34 cellular contexts compared by ENCODE assay signal in the genomic region with DNA sequence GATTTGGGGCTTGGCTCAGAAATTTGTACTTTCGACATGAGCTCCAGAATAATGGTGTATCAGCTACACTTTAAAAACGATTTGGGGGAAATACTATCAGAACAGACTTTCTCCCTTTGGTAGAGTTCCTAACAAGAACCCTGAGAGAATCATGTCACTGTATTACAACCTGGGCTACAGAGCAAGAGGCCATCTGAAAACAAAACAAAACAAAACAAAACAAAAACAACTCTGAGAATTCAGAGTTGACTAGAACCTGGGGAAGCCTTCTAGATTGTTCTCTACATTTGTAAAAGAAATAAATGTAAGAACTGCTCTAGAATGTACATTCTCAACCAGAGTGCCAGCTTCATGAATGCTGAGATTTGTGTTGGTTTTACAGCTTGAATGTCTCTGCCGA.
"Had no signal": no experiment of that assay in that cellular context is flagged by ENCODE, and none has a peak within 500 bp of the region (broad histone marks: within the 10 kb centered on the region; RNA-seq: fewer than 3 reads in every experiment).

No MANE protein-coding gene starts in this region.

- H3K9me3 Mint-ChIP-seq: activated B cell treated with CpG ODN at 0.5 μM for 24 hours; activated CD4-positive, alpha-beta memory T cell treated with anti-CD3 and anti-CD28 coated beads for 36 hours; activated CD4-positive, alpha-beta T cell treated with anti-CD3 and anti-CD28 coated beads, Interleukin-2, amount 10 ng/mL, durations not matched to agents 24 days and 14 days; activated CD8-positive, alpha-beta T cell treated with anti-CD3 and anti-CD28 coated beads for 36 hours; activated naive CD4-positive, alpha-beta T cell treated with anti-CD3 and anti-CD28 coated beads for 36 hours; activated naive CD4-positive, alpha-beta T cell treated with anti-CD3 and anti-CD28 coated beads, Interleukin-2, amount 50 U/mL, for 72 hours; activated naive CD8-positive, alpha-beta T cell treated with anti-CD3 and anti-CD28 coated beads for 36 hours; activated T-helper 1 cell treated with anti-CD3 and anti-CD28 coated beads, Interleukin-12 subunit alpha, Interleukin-12 subunit beta, Interleukin-2, Interleukin-4 antibody, amounts not matched to agents 30 ng/mL and 10 ng/mL and 1 ng/mL, durations not matched to agents 14 hours and 24 hours and 36 hours; T-helper 1 cell treated with Interleukin-12 subunit alpha and Interleukin-12 subunit beta and Interleukin-4 antibody, amounts not matched to agents 30 μg/mL and 1 μg/mL, for 36 hours; T-helper 2 cell treated with Interferon-gamma antibody and Interleukin-4, amounts not matched to agents 5 μg/mL and 100 μg/mL, for 36 hours had no signal

- ATAC-seq: activated CD8-positive, alpha-beta T cell treated with anti-CD3 and anti-CD28 coated beads for 36 hours; activated naive CD4-positive, alpha-beta T cell treated with anti-CD3 and anti-CD28 coated beads, Interleukin-2, amount 50 U/mL, for 72 hours; activated T-cell treated with anti-CD3 and anti-CD28 coated beads, Interleukin-2, amount 50 U/mL, for 4 hours; activated T-cell treated with anti-CD3 and anti-CD28 coated beads, Interleukin-2, amount 50 U/mL, for 72 hours; activated T-helper 17 cell treated with anti-CD3 and anti-CD28 coated beads, Interleukin-2, amount 50 U/mL, for 72 hours; body of pancreas had no signal

- H3K27ac ChIP-seq: adrenal gland, body of pancreas, brain microvascular endothelial cell, breast epithelium, VCaP had no signal

- H3K4me1 ChIP-seq: adrenal gland, body of pancreas, breast epithelium had no signal

- H3K36me3 Mint-ChIP-seq: activated CD4-positive, alpha-beta memory T cell treated with anti-CD3 and anti-CD28 coated beads for 36 hours; activated naive CD4-positive, alpha-beta T cell treated with anti-CD3 and anti-CD28 coated beads, Interleukin-2, amount 50 U/mL, for 72 hours; activated naive CD8-positive, alpha-beta T cell treated with anti-CD3 and anti-CD28 coated beads for 36 hours had no signal

- H3K9me3 ChIP-seq: adrenal gland, body of pancreas, breast epithelium had no signal

- H3K36me3 ChIP-seq: adrenal gland, brain microvascular endothelial cell, breast epithelium had no signal

- H3K27me3 ChIP-seq: adrenal gland, body of pancreas, brain microvascular endothelial cell, breast epithelium had no signal

- H3K27me3 Mint-ChIP-seq: activated B cell treated with CpG ODN at 0.5 μM for 24 hours; activated CD4-positive, alpha-beta memory T cell treated with anti-CD3 and anti-CD28 coated beads for 36 hours; activated CD4-positive, alpha-beta T cell treated with anti-CD3 and anti-CD28 coated beads, Interleukin-2, amount 10 ng/mL, durations not matched to agents 24 days and 14 days; activated CD8-positive, alpha-beta T cell treated with anti-CD3 and anti-CD28 coated beads for 36 hours; activated naive CD8-positive, alpha-beta T cell treated with anti-CD3 and anti-CD28 coated beads for 36 hours; activated T-helper 17 cell treated with anti-CD3 and anti-CD28 coated beads, Interleukin-2, amount 50 U/mL, for 72 hours had no signal

- H3K4me1 Mint-ChIP-seq: activated B cell treated with CpG ODN at 0.5 μM for 24 hours; activated CD4-positive, alpha-beta T cell treated with anti-CD3 and anti-CD28 coated beads, Interleukin-2, amount 10 ng/mL, durations not matched to agents 24 days and 14 days; activated naive CD8-positive, alpha-beta T cell treated with anti-CD3 and anti-CD28 coated beads for 36 hours; activated T-helper 17 cell treated with anti-CD3 and anti-CD28 coated beads, Interleukin-2, amount 50 U/mL, for 72 hours had no signal

- H3K4me3 ChIP-seq: adrenal gland, body of pancreas, breast epithelium had no signal

- H3K4me3 Mint-ChIP-seq: activated B cell treated with CpG ODN at 0.5 μM for 24 hours; activated CD4-positive, alpha-beta memory T cell treated with anti-CD3 and anti-CD28 coated beads for 36 hours; activated CD4-positive, alpha-beta T cell treated with anti-CD3 and anti-CD28 coated beads, Interleukin-2, amount 10 ng/mL, durations not matched to agents 24 days and 14 days; activated CD8-positive, alpha-beta T cell treated with anti-CD3 and anti-CD28 coated beads for 36 hours; activated naive CD4-positive, alpha-beta T cell treated with anti-CD3 and anti-CD28 coated beads for 36 hours; activated naive CD8-positive, alpha-beta T cell treated with anti-CD3 and anti-CD28 coated beads for 36 hours; activated T-cell treated with anti-CD3 and anti-CD28 coated beads, Interleukin-2, amount 50 U/mL, for 4 hours; activated T-cell treated with anti-CD3 and anti-CD28 coated beads, Interleukin-2, amount 50 U/mL, for 72 hours; activated T-helper 1 cell treated with anti-CD3 and anti-CD28 coated beads, Interleukin-12 subunit alpha, Interleukin-12 subunit beta, Interleukin-2, Interleukin-4 antibody, amounts not matched to agents 30 ng/mL and 10 ng/mL and 1 ng/mL, durations not matched to agents 14 hours and 24 hours and 36 hours; activated T-helper 17 cell treated with anti-CD3 and anti-CD28 coated beads, Interleukin-2, amount 50 U/mL, for 72 hours; T-helper 1 cell treated with Interleukin-12 subunit alpha and Interleukin-12 subunit beta and Interleukin-4 antibody, amounts not matched to agents 30 μg/mL and 1 μg/mL, for 36 hours; T-helper 2 cell treated with Interferon-gamma antibody and Interleukin-4, amounts not matched to agents 5 μg/mL and 100 μg/mL, for 36 hours had no signal

- DNase-seq: activated B cell treated with CpG ODN at 0.5 μM for 24 hours; activated CD4-positive, alpha-beta memory T cell treated with anti-CD3 and anti-CD28 coated beads for 36 hours; activated CD4-positive, alpha-beta T cell treated with anti-CD3 and anti-CD28 coated beads for 4 hours; activated CD4-positive, alpha-beta T cell treated with anti-CD3 and anti-CD28 coated beads, Interleukin-2, amount 10 ng/mL, durations not matched to agents 24 days and 14 days; activated CD4-positive, alpha-beta T cell treated with anti-CD3 and anti-CD28 coated beads, Interleukin-2, amount 50 U/mL, for 1 hour; activated CD4-positive, alpha-beta T cell treated with anti-CD3 and anti-CD28 coated beads, Interleukin-2, amount 50 U/mL, for 4 hours; activated CD4-positive, CD25-positive, alpha-beta regulatory T cell treated with anti-CD3 and anti-CD28 coated beads, Interleukin-2, amount 50 U/mL, for 72 hours; activated CD8-positive, alpha-beta memory T cell treated with anti-CD3 and anti-CD28 coated beads, Interleukin-2, amount 50 U/mL, for 4 hours; activated CD8-positive, alpha-beta T cell treated with anti-CD3 and anti-CD28 coated beads for 36 hours; activated effector memory CD4-positive, alpha-beta T cell treated with anti-CD3 and anti-CD28 coated beads, Interleukin-2, amount 50 U/mL, for 16 hours; activated gamma-delta T cell treated with Interleukin-2 at 50 U/mL for 16 hours; activated naive CD4-positive, alpha-beta T cell; activated naive CD4-positive, alpha-beta T cell treated with anti-CD3 and anti-CD28 coated beads for 36 hours; activated naive CD4-positive, alpha-beta T cell treated with anti-CD3 and anti-CD28 coated beads, Interleukin-2, amount 50 U/mL, for 16 hours; activated naive CD8-positive, alpha-beta T cell treated with anti-CD3 and anti-CD28 coated beads for 36 hours; activated T-cell treated with anti-CD3 and anti-CD28 coated beads for 4 hours; activated T-cell treated with anti-CD3 and anti-CD28 coated beads, Interleukin-2, amount 50 U/mL, for 1 hour; activated T-cell treated with anti-CD3 and anti-CD28 coated beads, Interleukin-2, amount 50 U/mL, for 4 hours; activated T-cell treated with anti-CD3 and anti-CD28 coated beads, Interleukin-2, amount 50 U/mL, for 72 hours; adrenal gland; amniotic stem cell; aorta; body of pancreas; brain microvascular endothelial cell; central memory CD4-positive, alpha-beta T cell; T-helper 2 cell; T-helper 9 cell had no signal

- H3K27ac Mint-ChIP-seq: activated B cell treated with CpG ODN at 0.5 μM for 24 hours; activated CD4-positive, alpha-beta memory T cell treated with anti-CD3 and anti-CD28 coated beads for 36 hours; activated CD4-positive, alpha-beta T cell treated with anti-CD3 and anti-CD28 coated beads, Interleukin-2, amount 10 ng/mL, durations not matched to agents 24 days and 14 days; activated CD8-positive, alpha-beta T cell treated with anti-CD3 and anti-CD28 coated beads for 36 hours; activated naive CD4-positive, alpha-beta T cell treated with anti-CD3 and anti-CD28 coated beads for 36 hours; activated naive CD4-positive, alpha-beta T cell treated with anti-CD3 and anti-CD28 coated beads, Interleukin-2, amount 50 U/mL, for 72 hours; activated naive CD8-positive, alpha-beta T cell treated with anti-CD3 and anti-CD28 coated beads for 36 hours; activated T-cell treated with anti-CD3 and anti-CD28 coated beads, Interleukin-2, amount 50 U/mL, for 72 hours; activated T-helper 1 cell treated with anti-CD3 and anti-CD28 coated beads, Interleukin-12 subunit alpha, Interleukin-12 subunit beta, Interleukin-2, Interleukin-4 antibody, amounts not matched to agents 30 ng/mL and 10 ng/mL and 1 ng/mL, durations not matched to agents 14 hours and 24 hours and 36 hours; activated T-helper 17 cell treated with anti-CD3 and anti-CD28 coated beads, Interleukin-2, amount 50 U/mL, for 72 hours; T-helper 1 cell treated with Interleukin-12 subunit alpha and Interleukin-12 subunit beta and Interleukin-4 antibody, amounts not matched to agents 30 μg/mL and 1 μg/mL, for 36 hours; T-helper 2 cell treated with Interferon-gamma antibody and Interleukin-4, amounts not matched to agents 5 μg/mL and 100 μg/mL, for 36 hours had no signal
